Comparison of ENCODE assay signal across 1 cellular context in the genomic region with DNA sequence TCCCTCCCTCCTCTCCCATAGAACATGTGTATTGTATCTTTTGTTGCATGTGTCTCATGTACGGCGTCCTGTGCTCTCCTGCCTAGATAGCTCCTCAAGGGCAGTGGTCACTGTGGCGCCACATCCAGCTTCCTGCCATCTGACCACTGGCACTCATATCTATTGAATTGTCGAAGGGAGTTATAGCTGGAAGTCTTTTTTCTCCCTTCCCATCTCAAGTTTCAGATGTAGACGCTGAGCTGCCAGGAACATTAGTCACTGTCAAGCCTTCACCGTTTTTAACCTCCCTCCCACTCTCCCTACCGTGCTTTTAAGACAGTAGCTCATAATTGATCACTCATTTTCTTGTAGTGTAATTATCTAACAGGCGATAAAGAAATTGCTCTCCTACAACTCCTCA.
TF ChIP-seq lines count a peak whose summit lies in the region.

No MANE protein-coding gene starts in this region.

TF ChIP-seq in SK-N-SH, 30 proteins besides CTCF, POLR2A, EP300 and RAD21:
- TF ChIP-seq NFIC (IDR thresholded peaks at IDR 0.05; ENCODE audit: borderline replicate concordance): peak; percentile 27; the same call in 1 of the 2 replicates
- TF ChIP-seq TCF12 (IDR thresholded peaks at IDR 0.05): peak; percentile 58
- TF ChIP-seq FOXM1 (IDR thresholded peaks at IDR 0.05; ENCODE audit: low read depth): no peak
- TF ChIP-seq GABPA (IDR thresholded peaks at IDR 0.05; ENCODE audit: low read depth): no peak
- TF ChIP-seq POLR2AphosphoS5 (IDR thresholded peaks at IDR 0.05; ENCODE audit: low read depth, low read length): peak; percentile 39; the same call in 1 of the 2 replicates
- TF ChIP-seq, protein P1, sequence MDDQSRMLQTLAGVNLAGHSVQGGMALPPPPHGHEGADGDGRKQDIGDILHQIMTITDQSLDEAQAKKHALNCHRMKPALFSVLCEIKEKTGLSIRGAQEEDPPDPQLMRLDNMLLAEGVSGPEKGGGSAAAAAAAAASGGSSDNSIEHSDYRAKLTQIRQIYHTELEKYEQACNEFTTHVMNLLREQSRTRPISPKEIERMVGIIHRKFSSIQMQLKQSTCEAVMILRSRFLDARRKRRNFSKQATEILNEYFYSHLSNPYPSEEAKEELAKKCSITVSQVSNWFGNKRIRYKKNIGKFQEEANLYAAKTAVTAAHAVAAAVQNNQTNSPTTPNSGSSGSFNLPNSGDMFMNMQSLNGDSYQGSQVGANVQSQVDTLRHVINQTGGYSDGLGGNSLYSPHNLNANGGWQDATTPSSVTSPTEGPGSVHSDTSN (IDR thresholded peaks at IDR 0.05): peak; percentile 94
- TF ChIP-seq NRF1 (IDR thresholded peaks at IDR 0.05; ENCODE audit: low read depth, low read length): no peak
- peak; percentile 49; the same call in 1 of the 2 replicates for TF ChIP-seq FOSL2 (IDR thresholded peaks at IDR 0.05; ENCODE audit: borderline replicate concordance, low read depth)
- TF ChIP-seq SIN3A (IDR thresholded peaks at IDR 0.05; ENCODE audit: borderline replicate concordance, low read depth, low read length): 0 out of 2 replicates have a peak, but pooled peaks have one; percentile 22
- TF ChIP-seq JUND (IDR thresholded peaks at IDR 0.05): peak; percentile 69
TF ChIP-seq in SK-N-SH: peak in this region for 7.
